In genomic region chr14:94307410-94307992, GRCh38 we compare ENCODE assay signal across 12 cellular contexts. TPM values are rescaled to one million over a fixed set of nuclear protein-coding genes. Genes with fewer than 3 reads are reported as not detected.
A peak's percentile ranks its signal among the peaks of the same experiment; 100 is the strongest.
DNase-seq lines count a peak whose midpoint lies in the region; ATAC-seq, FAIRE-seq and TF ChIP-seq lines count a peak whose summit lies in the region.
"Had no signal": no experiment of that assay in that cellular context is flagged by ENCODE, and none has a peak within 500 bp of the region (broad histone marks: within the 10 kb centered on the region; RNA-seq: fewer than 3 reads in every experiment).

No MANE protein-coding gene starts in this region.

- DNase-seq in SK-N-SH = no peak
- peak; percentile 31 for DNase-seq in PC-3
- DNase-seq in esophagus muscularis mucosa (ENCODE audit: extremely low spot score) = peak; percentile 77
- DNase-seq in small intestine = peak; percentile 28
- no peak for DNase-seq in SHP77 (lab: John Stamatoyannopoulos, UW)
- DNase-seq in Ammon's horn (ENCODE audit: low spot score) = no peak
- no peak for DNase-seq in amniotic stem cell (lab: John Stamatoyannopoulos, UW)
- DNase-seq: activated effector memory CD4-positive, alpha-beta T cell treated with anti-CD3 and anti-CD28 coated beads, Interleukin-2, amount 50 U/mL, for 16 hours; kidney glomerular epithelial cell; NCI-H510A had no signal

- H3K79me2 ChIP-seq in SK-N-SH (ENCODE audit: insufficient read depth) (no peaks in the 10 kb centered on the region), PC-3 (ENCODE audit: low read length) (no peaks in the 10 kb centered on the region)

- H3K36me3 ChIP-seq in SK-N-SH (replicated peaks in 1 of 2; ENCODE audit: control insufficient read depth in 1 of 2, insufficient read depth in 2 of 2, low read length in 1 of 2) = no peaks in the 10 kb centered on the region
- H3K36me3 ChIP-seq in PC-3 (ENCODE audit: low read depth, low read length) = no peaks in the 10 kb centered on the region
- no peaks in the 10 kb centered on the region for H3K36me3 ChIP-seq in esophagus muscularis mucosa
- H3K36me3 ChIP-seq in small intestine (ENCODE audit: control insufficient read depth in 2 of 2, insufficient read depth in 2 of 2, low read length in 2 of 2) = no peaks in the 10 kb centered on the region
- H3K36me3 ChIP-seq: BLaER1 had no signal

- intact Hi-C loops in PC-3 (cut with micrococcal nuclease) = no loop called here
- intact Hi-C loops in esophagus muscularis mucosa (cut with DNase I) = no loop called here

- CTCF ChIA-PET in SK-N-SH (lab: Yijun Ruan, JAX) = no interaction called here
- CTCF ChIA-PET in PC-3 (lab: Charles Lee) = no interaction called here

- H3F3A ChIP-seq in SK-N-SH (replicated peaks; ENCODE audit: insufficient read depth) (no peaks in the 10 kb centered on the region), PC-3 (ENCODE audit: low read length, unreplicated experiment) (no peaks in the 10 kb centered on the region)

- H3K9me2 ChIP-seq in SK-N-SH (no peaks in the 10 kb centered on the region), PC-3 (replicated peaks; ENCODE audit: low read length) (no peaks in the 10 kb centered on the region)

- H3K4me2 ChIP-seq in SK-N-SH (no peak overlapping the region), PC-3 (ENCODE audit: low read length) (no peak overlapping the region)
- H3K4me2 ChIP-seq: BLaER1 had no signal

- no peak for TF ChIP-seq POLR2A in esophagus muscularis mucosa (IDR thresholded peaks at IDR 0.05; ENCODE audit: low read depth)

- H3K27ac ChIP-seq in SK-N-SH (ENCODE audit: low read depth in 2 of 2, low read length in 1 of 2) (no peak overlapping the region), PC-3 (ENCODE audit: low read length) (no peak overlapping the region), esophagus muscularis mucosa (replicated peaks in 1 of 4) (no peak overlapping the region), small intestine (ENCODE audit: low read depth in 1 of 2, low read length in 1 of 2) (no peak overlapping the region)
- H3K27ac ChIP-seq: BLaER1 had no signal

- H3K4me1 ChIP-seq in SK-N-SH (ENCODE audit: control insufficient read depth in 1 of 2, insufficient read depth in 2 of 2, low read depth in 1 of 2, low read length in 1 of 2) (no peaks in the 10 kb centered on the region), PC-3 (ENCODE audit: insufficient read depth, low read length) (no peaks in the 10 kb centered on the region), esophagus muscularis mucosa (no peaks in the 10 kb centered on the region), small intestine (ENCODE audit: control insufficient read depth in 2 of 2, insufficient read depth in 1 of 2, low read depth in 1 of 2, low read length in 1 of 2) (no peaks in the 10 kb centered on the region)
- H3K4me1 ChIP-seq: BLaER1 had no signal

- H3K9ac ChIP-seq in SK-N-SH (no peak overlapping the region), PC-3 (ENCODE audit: low read length) (no peak overlapping the region)
- H3K9ac ChIP-seq: BLaER1 had no signal

- FAIRE-seq in small intestine (lab: Jason Lieb, UNC) = no peak

- WGBS in SK-N-SH (ENCODE audit: low lambda C conversion rate) = 35% methylated on average over 5 of the region's 5 CpGs
- 32% methylated on average over 5 of the region's 5 CpGs for WGBS in esophagus muscularis mucosa
- WGBS in small intestine, 3 donors = 45 to 78% (median 67%) methylated on average over 5 of the region's 5 CpGs

- no peak overlapping the region; a peak in 1 of 4 replicates for H3K4me3 ChIP-seq in SK-N-SH (ENCODE audit: low read depth in 2 of 2, low read length in 1 of 2)
- no peak overlapping the region for H3K4me3 ChIP-seq in PC-3 (ENCODE audit: low read length)
- no peak overlapping the region for H3K4me3 ChIP-seq in esophagus muscularis mucosa
- H3K4me3 ChIP-seq in small intestine (ENCODE audit: low read depth in 1 of 2, low read length in 2 of 2) = no peak overlapping the region
- H3K4me3 ChIP-seq: BLaER1 had no signal

- no peaks in the 10 kb centered on the region for H3K27me3 ChIP-seq in SK-N-SH (ENCODE audit: insufficient read depth)
- H3K27me3 ChIP-seq in PC-3 (ENCODE audit: low read length) = peaks cover 8% of the 10 kb centered on the region; the same call in 1 of the 2 replicates
- H3K27me3 ChIP-seq in esophagus muscularis mucosa = peaks cover 0 to 6% (median 0%) of the 10 kb centered on the region in 4 donors
- peaks cover 0 to 2% of the 10 kb centered on the region in 2 donors for H3K27me3 ChIP-seq in small intestine (ENCODE audit: control insufficient read depth in 2 of 2, insufficient read depth in 2 of 2, low read length in 2 of 2)
- H3K27me3 ChIP-seq: BLaER1 had no signal

- H3K9me3 ChIP-seq in SK-N-SH (no peaks in the 10 kb centered on the region; the same call in 1 of the 2 replicates), PC-3 (ENCODE audit: low read length) (no peaks in the 10 kb centered on the region), esophagus muscularis mucosa (peaks cover 0 to 17% (median 7%) of the 10 kb centered on the region in 4 donors), small intestine (ENCODE audit: control insufficient read depth, low read depth) (no peaks in the 10 kb centered on the region)

- no peak for TF ChIP-seq EP300 in SK-N-SH (IDR thresholded peaks at IDR 0.05; ENCODE audit: borderline replicate concordance in 1 of 2, low read depth in 1 of 2, low read length in 1 of 2)
- TF ChIP-seq EP300 in esophagus muscularis mucosa (IDR thresholded peaks at IDR 0.05) = no peak

- POLR2A ChIA-PET in SK-N-SH (lab: Yijun Ruan, JAX) (no interaction called here), PC-3 (lab: Charles Lee; ENCODE audit: unreplicated experiment) (no interaction called here)

- TF ChIP-seq RAD21 in SK-N-SH (IDR thresholded peaks at IDR 0.05; ENCODE audit: low read length) = 0 out of 2 replicates have a peak, but pooled peaks have one; percentile 9

- H2AFZ ChIP-seq in SK-N-SH (ENCODE audit: low read depth) (no peak overlapping the region), PC-3 (ENCODE audit: low read length) (no peak overlapping the region)

- ATAC-seq in SK-N-SH treated with all-trans-retinoic acid at 6 μM for 48 hours (no peak), PC-3 (no peak)

- H4K20me1 ChIP-seq in SK-N-SH (ENCODE audit: insufficient read depth) (no peaks in the 10 kb centered on the region), PC-3 (ENCODE audit: low read length) (no peaks in the 10 kb centered on the region)
- H4K20me1 ChIP-seq: BLaER1 had no signal

- TF ChIP-seq CTCF in SK-N-SH (IDR thresholded peaks at IDR 0.05) (peak; percentile 45), PC-3 (conservative IDR thresholded peaks at IDR 0.05; ENCODE audit: low read depth, low read length) (peak; percentile 54), esophagus muscularis mucosa (IDR thresholded peaks at IDR 0.05) (no peak)

- BruUV-seq in PC-3 (replicated peaks; lab: Mats Ljungman, UMichigan) = no TSS peak

TF ChIP-seq in SK-N-SH, 30 proteins besides CTCF, POLR2A, EP300 and RAD21 (continues in another document):
- TF ChIP-seq USF1 (IDR thresholded peaks at IDR 0.05; ENCODE audit: borderline replicate concordance, low read depth) (no peak), FOXJ3 (CRISPR knock-in tag; IDR thresholded peaks at IDR 0.05) (no peak), GABPA (IDR thresholded peaks at IDR 0.05; ENCODE audit: low read depth) (no peak)

TF ChIP-seq in SK-N-SH treated with all-trans-retinoic acid at 6 μM for 48 hours, 23 proteins besides CTCF, POLR2A, EP300 and RAD21 (continues in another document):
- TF ChIP-seq TCF4 (CRISPR knock-in tag; IDR thresholded peaks at IDR 0.05; ENCODE audit: borderline replicate concordance) = no peak
- no peak for TF ChIP-seq POU6F1 (CRISPR knock-in tag; IDR thresholded peaks at IDR 0.05; ENCODE audit: borderline replicate concordance, low read depth)
- TF ChIP-seq GLIS3 (CRISPR knock-in tag; IDR thresholded peaks at IDR 0.05) = no peak
- TF ChIP-seq ZC3H10 (CRISPR knock-in tag; IDR thresholded peaks at IDR 0.05) = no peak
- TF ChIP-seq ISL1 (CRISPR knock-in tag; IDR thresholded peaks at IDR 0.05) = no peak
- TF ChIP-seq ZNF565 (CRISPR knock-in tag; conservative IDR thresholded peaks at IDR 0.05; ENCODE audit: low read depth) = no peak
- no peak for TF ChIP-seq ZNF70 (CRISPR knock-in tag; IDR thresholded peaks at IDR 0.05)
- TF ChIP-seq ESRRG (CRISPR knock-in tag; IDR thresholded peaks at IDR 0.05) = no peak

RNA-seq across cellular contexts. Expression of gene SERPINA10, which starts 14.4 kb away (rescaled TPM):
- polyA plus RNA-seq in SK-N-SH (2012; rRNA removed) = not detected in 2 replicates
- not detected in 2 replicates for polyA plus RNA-seq in SK-N-SH (2012; cell fraction: cytosol; rRNA removed)
- 0.01 TPM in 1 of 2 replicates, not detected in the other for polyA plus RNA-seq in SK-N-SH (2012; cell fraction: nucleus; rRNA removed)
- not detected in 2 replicates for total RNA-seq in PC-3 (2014; rRNA removed)
- total RNA-seq in esophagus muscularis mucosa = not detected
- polyA plus RNA-seq in small intestine = under 1 TPM in 1 of 3 donors, not detected in 2; 0.06 TPM

RNA-seq across cellular contexts. Expression of gene SERPINA6, which starts 15.6 kb away (rescaled TPM):
- polyA plus RNA-seq in SK-N-SH (2012; rRNA removed) (0.46 and 0.65 TPM in 2 replicates), small intestine (under 1 TPM in 1 of 3 donors, not detected in 2; 0.07 TPM)
- 0.32 and 0.56 TPM in 2 replicates for polyA plus RNA-seq in SK-N-SH (2012; cell fraction: cytosol; rRNA removed)
- polyA plus RNA-seq in SK-N-SH (2012; cell fraction: nucleus; rRNA removed) = 0.20 and 0.29 TPM in 2 replicates
- total RNA-seq in PC-3 (2014; rRNA removed) (not detected in 2 replicates), esophagus muscularis mucosa (not detected)

RNA-seq across cellular contexts. Expression of gene SERPINA2, which starts 59.0 kb away (rescaled TPM):
- polyA plus RNA-seq in SK-N-SH (2012; rRNA removed) = not detected in 2 replicates
- polyA plus RNA-seq in SK-N-SH (2012; cell fraction: cytosol; rRNA removed) = not detected in 2 replicates
- polyA plus RNA-seq in SK-N-SH (2012; cell fraction: nucleus; rRNA removed) = not detected in 2 replicates
- total RNA-seq in PC-3 (2014; rRNA removed) = not detected in 2 replicates
- total RNA-seq in esophagus muscularis mucosa = not detected
- not detected for polyA plus RNA-seq in small intestine

Comparison
In these comparisons a context has a peak if more than half of its experiments do, and no peak if none do; other contexts are left out.
1. DNase-seq: peak in PC-3 (single experiment), esophagus muscularis mucosa (single experiment) and small intestine (single experiment); none in SK-N-SH (single experiment), SHP77 (0 of 2), Ammon's horn (single experiment) and amniotic stem cell (single experiment).
2. CTCF ChIP-seq: peak in SK-N-SH (single experiment) and PC-3 (single experiment); none in esophagus muscularis mucosa (0 of 3).